In the genomic region with DNA sequence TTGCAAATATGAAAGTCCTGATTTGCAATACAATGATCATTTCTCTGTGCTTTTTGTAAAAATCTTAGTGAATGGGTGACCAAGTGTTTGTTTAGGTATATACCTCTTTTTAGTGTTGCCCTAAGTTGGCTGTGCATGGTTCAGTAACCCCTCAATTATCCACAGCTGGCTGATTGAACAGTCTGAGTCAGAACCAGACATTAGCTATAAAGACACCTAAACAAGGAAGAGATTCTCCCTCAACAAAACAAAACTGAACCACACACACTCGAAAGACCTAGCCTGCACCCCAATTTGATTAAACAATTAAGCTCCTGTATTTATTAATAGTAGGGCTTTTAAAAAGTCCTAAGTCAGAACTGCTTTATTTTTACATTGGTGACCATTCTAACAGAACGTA, we compare ENCODE assay signal across 8 cellular contexts. TPM values are rescaled to one million over a fixed set of nuclear protein-coding genes. Genes with fewer than 3 reads are reported as not detected.
DNase-seq lines count a peak whose midpoint lies in the region; ATAC-seq and TF ChIP-seq lines count a peak whose summit lies in the region.

No MANE protein-coding gene starts in this region.

- H4K20me1 ChIP-seq in H9 (ENCODE audit: control insufficient read depth, insufficient read depth, insufficient read length) = no peaks in the 10 kb centered on the region

- peaks cover 9% of the 10 kb centered on the region for H3K79me1 ChIP-seq in H9 (ENCODE audit: insufficient read depth, low read depth, low read length, poor library complexity, severe bottlenecking)

- no peaks in the 10 kb centered on the region for H3K9me3 Mint-ChIP-seq in activated T-helper 2 cell treated with anti-CD3 and anti-CD28 coated beads, Interferon-gamma antibody, Interleukin-2, Interleukin-4, amounts not matched to agents 10 μg/mL and 5 μg/mL and 100 μg/mL, durations not matched to agents 14 hours and 24 hours and 36 hours
- H3K9me3 Mint-ChIP-seq in nephron = no peaks in the 10 kb centered on the region
- H3K9me3 Mint-ChIP-seq in H9 = no peaks in the 10 kb centered on the region

- H3K4ac ChIP-seq in H9 (ENCODE audit: low read depth, low read length) = no peak overlapping the region

- no peak overlapping the region for H2AK5ac ChIP-seq in H9 (ENCODE audit: insufficient read length, low read length)

- H3K36me3 Mint-ChIP-seq in activated T-helper 2 cell treated with anti-CD3 and anti-CD28 coated beads, Interferon-gamma antibody, Interleukin-2, Interleukin-4, amounts not matched to agents 10 μg/mL and 5 μg/mL and 100 μg/mL, durations not matched to agents 14 hours and 24 hours and 36 hours (ENCODE audit: low read depth) = peaks cover 43% of the 10 kb centered on the region
- H3K36me3 Mint-ChIP-seq in nephron (ENCODE audit: low read depth) = peaks cover 20% of the 10 kb centered on the region
- peaks cover 0 to 12% (median 11%) of the 10 kb centered on the region in 3 experiments; a peak in 6 of 7 replicates for H3K36me3 Mint-ChIP-seq in H9 (ENCODE audit: insufficient read depth in 1 of 3, low read depth in 3 of 3)

- H4K8ac ChIP-seq in H9 (replicated peaks; ENCODE audit: insufficient read length, low read depth, low read length) = no peak overlapping the region

- H2AFZ ChIP-seq in H9 (ENCODE audit: low read length) = no peak overlapping the region

- H3K27ac ChIP-seq in left ventricle myocardium inferior (replicated peaks) (peak overlapping the region; percentile 95), H9 (ENCODE audit: insufficient read length, low read depth, low read length) (no peak overlapping the region), upper lobe of left lung (peak overlapping the region in 2 of 4 donors; percentile 91 to 99)

- peaks cover 15% of the 10 kb centered on the region for H3K79me2 ChIP-seq in H9 (ENCODE audit: insufficient read depth, low read length)

- no peak overlapping the region for H3K4me2 ChIP-seq in H9 (ENCODE audit: insufficient read depth, insufficient read length, low read length)

- H2BK20ac ChIP-seq in H9 (ENCODE audit: low read depth, low read length, poor library complexity, severe bottlenecking) = no peak overlapping the region

- no peaks in the 10 kb centered on the region for H3K36me3 ChIP-seq in left ventricle myocardium inferior
- no peaks in the 10 kb centered on the region for H3K36me3 ChIP-seq in upper lobe of left lung

- ATAC-seq in HG03135 (IDR thresholded peaks at IDR 0.05; ENCODE audit: unreplicated experiment) (peak; percentile 36), upper lobe of left lung (ENCODE audit: low FRiP score in 2 of 2) (no peak)

- no peak overlapping the region for H2BK5ac ChIP-seq in H9 (ENCODE audit: insufficient read length, low read length)

- H2BK15ac ChIP-seq in H9 (ENCODE audit: low read depth, low read length) = no peak overlapping the region

- H3K4me1 ChIP-seq in left ventricle myocardium inferior = peaks cover 83% of the 10 kb centered on the region
- H3K4me1 ChIP-seq in H9 (ENCODE audit: insufficient read depth, low read length) = no peaks in the 10 kb centered on the region
- H3K4me1 ChIP-seq in upper lobe of left lung = peaks cover 38 to 60% (median 40%) of the 10 kb centered on the region in 4 donors

- no peak overlapping the region for H3T11ph ChIP-seq in H9 (ENCODE audit: low read length)

- H3K18ac ChIP-seq in H9 (ENCODE audit: insufficient read length, low read depth, low read length) = no peak overlapping the region

- H3K27me3 ChIP-seq in left ventricle myocardium inferior (ENCODE audit: low read depth) (no peaks in the 10 kb centered on the region), H9 (ENCODE audit: insufficient read depth, low read length) (no peaks in the 10 kb centered on the region), upper lobe of left lung (no peaks in the 10 kb centered on the region)

- no peak overlapping the region for H3K9ac ChIP-seq in H9 (ENCODE audit: extremely low read depth, insufficient read length, low read length)

- no peaks in the 10 kb centered on the region for H3K9me3 ChIP-seq in left ventricle myocardium inferior (replicated peaks)
- no peaks in the 10 kb centered on the region for H3K9me3 ChIP-seq in H9 (ENCODE audit: control insufficient read depth, low read depth, low read length)
- H3K9me3 ChIP-seq in upper lobe of left lung = no peaks in the 10 kb centered on the region

- TF ChIP-seq CTCF in left ventricle myocardium inferior (IDR thresholded peaks at IDR 0.05; ENCODE audit: borderline replicate concordance) (no peak), nephron (IDR thresholded peaks at IDR 0.05; ENCODE audit: unreplicated experiment in 3 of 3) (no peak), H9 (conservative IDR thresholded peaks at IDR 0.05) (no peak), upper lobe of left lung (IDR thresholded peaks at IDR 0.05) (no peak)

- H3K14ac ChIP-seq in H9 (ENCODE audit: insufficient read depth, low read length) = no peak overlapping the region

- H3K56ac ChIP-seq in H9 (ENCODE audit: insufficient read length, low read depth, low read length) = no peak overlapping the region

- H3K23ac ChIP-seq in H9 (ENCODE audit: insufficient read length, low read depth, low read length) = no peak overlapping the region

- no peak for TF ChIP-seq POLR2A in upper lobe of left lung (IDR thresholded peaks at IDR 0.05)

- no peaks in the 10 kb centered on the region for H3K27me3 Mint-ChIP-seq in activated T-helper 2 cell treated with anti-CD3 and anti-CD28 coated beads, Interferon-gamma antibody, Interleukin-2, Interleukin-4, amounts not matched to agents 10 μg/mL and 5 μg/mL and 100 μg/mL, durations not matched to agents 14 hours and 24 hours and 36 hours (ENCODE audit: low read depth)
- H3K27me3 Mint-ChIP-seq in nephron (ENCODE audit: low read depth) (no peaks in the 10 kb centered on the region), H9 (ENCODE audit: low read depth) (no peaks in the 10 kb centered on the region)

- H3K27ac Mint-ChIP-seq in activated T-helper 2 cell treated with anti-CD3 and anti-CD28 coated beads, Interferon-gamma antibody, Interleukin-2, Interleukin-4, amounts not matched to agents 10 μg/mL and 5 μg/mL and 100 μg/mL, durations not matched to agents 14 hours and 24 hours and 36 hours = no peak overlapping the region
- H3K27ac Mint-ChIP-seq in nephron (peak overlapping the region; percentile 87 to 99 (median 89)), H9 (peak overlapping the region in 1 of 3 experiments; percentile 40; a peak in 1 of 7 replicates)

- no peak for DNase-seq in left ventricle myocardium inferior
- DNase-seq in cardiac septum (ENCODE audit: low spot score) = no peak
- DNase-seq in activated T-helper 2 cell treated with anti-CD3 and anti-CD28 coated beads, Interferon-gamma antibody, Interleukin-2, Interleukin-4, amounts not matched to agents 10 μg/mL and 5 μg/mL and 100 μg/mL, durations not matched to agents 14 hours and 24 hours and 36 hours (ENCODE audit: low spot score) = no peak
- no peak for DNase-seq in H9
- DNase-seq in epidermal melanocyte (ENCODE audit: insufficient read length, low spot score) = no peak
- no peak for DNase-seq in upper lobe of left lung

- no peak overlapping the region for H2BK120ac ChIP-seq in H9 (ENCODE audit: low read depth, low read length, poor library complexity, severe bottlenecking)

- peaks cover 40% of the 10 kb centered on the region for H3K4me1 Mint-ChIP-seq in activated T-helper 2 cell treated with anti-CD3 and anti-CD28 coated beads, Interferon-gamma antibody, Interleukin-2, Interleukin-4, amounts not matched to agents 10 μg/mL and 5 μg/mL and 100 μg/mL, durations not matched to agents 14 hours and 24 hours and 36 hours (ENCODE audit: low read depth)
- H3K4me1 Mint-ChIP-seq in nephron (peaks cover 53% of the 10 kb centered on the region), H9 (peaks cover 28 to 32% of the 10 kb centered on the region in 2 experiments)

- H4K5ac ChIP-seq in H9 (ENCODE audit: insufficient read length, low read depth, low read length) = no peak overlapping the region

- no peak overlapping the region for H4K91ac ChIP-seq in H9 (ENCODE audit: insufficient read length, low read depth, low read length)

- peaks cover 6% of the 10 kb centered on the region for H3K23me2 ChIP-seq in H9 (ENCODE audit: insufficient read length, low read depth, low read length, poor library complexity, severe bottlenecking)

- H3K4me3 Mint-ChIP-seq in activated T-helper 2 cell treated with anti-CD3 and anti-CD28 coated beads, Interferon-gamma antibody, Interleukin-2, Interleukin-4, amounts not matched to agents 10 μg/mL and 5 μg/mL and 100 μg/mL, durations not matched to agents 14 hours and 24 hours and 36 hours (ENCODE audit: low read depth) = peak overlapping the region; percentile 92
- H3K4me3 Mint-ChIP-seq in nephron (peak overlapping the region; percentile 77 to 100 (median 100)), H9 (peak overlapping the region in 1 of 2 experiments; percentile 60; a peak in 1 of 5 replicates)

- H2BK12ac ChIP-seq in H9 (ENCODE audit: insufficient read length, low read depth, low read length) = no peak overlapping the region

- TF ChIP-seq EP300 in upper lobe of left lung (IDR thresholded peaks at IDR 0.05) = no peak

- no CpG with 5 or more reads among the region's 2 CpGs for WGBS in H9 (ENCODE audit: extremely low coverage, insufficient read length, low lambda C conversion rate)
- WGBS in upper lobe of left lung, 2 donors = 38 to 40% methylated on average over 2 of the region's 2 CpGs

- intact Hi-C loops in left ventricle myocardium inferior (cut with micrococcal nuclease) (no loop called here), cardiac septum (cut with DNase I) (loop anchor here (5.0 kb wide), 1 partner anchor 162 kb away; the partner anchor contains the start of gene PTPN12)
- intact Hi-C loops in activated T-helper 2 cell treated with anti-CD3 and anti-CD28 coated beads, Interferon-gamma antibody, Interleukin-2, Interleukin-4, amounts not matched to agents 10 μg/mL and 5 μg/mL and 100 μg/mL, durations not matched to agents 14 hours and 24 hours and 36 hours (cut with micrococcal nuclease) = no loop called here

- H3K4me3 ChIP-seq in left ventricle myocardium inferior (peak overlapping the region; percentile 88), upper lobe of left lung (peak overlapping the region in 1 of 4 donors; percentile 84)

RNA-seq across cellular contexts. Expression of gene RSBN1L, which starts 2.8 kb away (rescaled TPM):
- total RNA-seq in left ventricle myocardium inferior = 7.8 TPM
- total RNA-seq in cardiac septum = 9.4 TPM
- 28.1 and 28.8 TPM in 2 replicates for total RNA-seq in activated T-helper 2 cell treated with anti-CD3 and anti-CD28 coated beads, Interferon-gamma antibody, Interleukin-2, Interleukin-4, amounts not matched to agents 10 μg/mL and 5 μg/mL and 100 μg/mL, durations not matched to agents 14 hours and 24 hours and 36 hours
- total RNA-seq in H9 (2021) = 20.6 and 20.7 TPM in 2 replicates
- 10 to 100 TPM; 15.1 to 43.7 (median 20.5) TPM for total RNA-seq in upper lobe of left lung
